Comparison of ENCODE assay signal across 21 cellular contexts in the genomic region with DNA sequence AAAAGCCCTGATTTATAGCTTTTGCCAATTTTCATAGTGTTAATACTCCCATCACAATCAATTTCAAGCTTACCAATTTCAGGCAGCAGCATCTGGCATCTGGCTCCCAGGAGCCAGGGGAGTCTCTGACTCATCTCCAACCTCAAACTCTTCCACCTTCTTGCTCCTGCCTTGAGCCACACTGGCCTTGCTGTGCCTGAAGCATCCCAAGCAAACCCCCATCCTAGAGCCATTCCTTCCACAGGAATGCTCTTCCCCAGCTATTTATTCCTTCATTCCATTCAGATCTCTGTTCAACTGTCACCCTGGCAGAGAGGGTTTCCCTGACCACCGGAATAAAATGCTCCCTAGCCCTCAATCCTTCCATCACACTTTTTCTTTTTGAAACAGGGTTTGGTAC. TPM values are rescaled to one million over a fixed set of nuclear protein-coding genes. Genes with fewer than 3 reads are reported as not detected.
DNase-seq lines count a peak whose midpoint lies in the region; ATAC-seq and TF ChIP-seq lines count a peak whose summit lies in the region.
"Had no signal": no experiment of that assay in that cellular context is flagged by ENCODE, and none has a peak within 500 bp of the region (broad histone marks: within the 10 kb centered on the region; RNA-seq: fewer than 3 reads in every experiment).

No MANE protein-coding gene starts in this region.

- no peaks in the 10 kb centered on the region for H3K27me3 ChIP-seq in breast epithelium
- H3K27me3 ChIP-seq in RWPE2 (ENCODE audit: insufficient read depth, poor library complexity, severe bottlenecking), result no peaks in the 10 kb centered on the region
- no peaks in the 10 kb centered on the region for H3K27me3 ChIP-seq in stomach
- H3K27me3 ChIP-seq: BLaER1 had no signal

- H3K36me3 ChIP-seq in breast epithelium, result no peaks in the 10 kb centered on the region
- H3K36me3 ChIP-seq in RWPE2 (ENCODE audit: low read depth), result no peaks in the 10 kb centered on the region
- H3K36me3 ChIP-seq in stomach, result no peaks in the 10 kb centered on the region
- H3K36me3 ChIP-seq: BLaER1 had no signal

- POLR2A ChIA-PET in MCF 10A (lab: Yijun Ruan, JAX), result no interaction called here

- no peaks in the 10 kb centered on the region for H3K27me3 Mint-ChIP-seq in MCF 10A (ENCODE audit: insufficient read depth, unreplicated experiment)
- H3K27me3 Mint-ChIP-seq: CD4-positive, alpha-beta memory T cell; IgD-negative memory B cell had no signal

- peak; percentile 16 for DNase-seq in MCF 10A (ENCODE audit: unreplicated experiment)
- DNase-seq in breast epithelium (ENCODE audit: low spot score in 2 of 2), result no peak
- no peak for DNase-seq in RWPE2 (ENCODE audit: low spot score)
- peak; percentile 11 for DNase-seq in choroid plexus epithelial cell (ENCODE audit: low read depth)
- no peak for DNase-seq in foreskin melanocyte
- no peak for DNase-seq in stomach
- DNase-seq: 8988T; Calu3; CD4-positive, alpha-beta memory T cell; H7; Kasumi-1; NCI-H1105; NCI-H1694; NCI-H2081 treated with DMSO at 0.1 percent for 48 hours; NCI-H510A treated with DMSO at 0.1 percent for 48 hours; NCI-H774; SIG-M5 had no signal

- ATAC-seq in RWPE2 (ENCODE audit: low read depth), result peak; percentile 52; the same call in 1 of the 3 replicates
- no peak for ATAC-seq in HG03342 (IDR thresholded peaks at IDR 0.05; ENCODE audit: unreplicated experiment)
- ATAC-seq in HG03442 (IDR thresholded peaks at IDR 0.05; ENCODE audit: unreplicated experiment), result no peak

- no peak overlapping the region for H3K4me3 ChIP-seq in breast epithelium
- H3K4me3 ChIP-seq in RWPE2 (ENCODE audit: severe bottlenecking), result no peak overlapping the region
- no peak overlapping the region for H3K4me3 ChIP-seq in choroid plexus epithelial cell (ENCODE audit: low read depth, low read length)
- no peak overlapping the region for H3K4me3 ChIP-seq in stomach
- H3K4me3 ChIP-seq: BLaER1 had no signal

- H3K27ac Mint-ChIP-seq in MCF 10A (ENCODE audit: low read depth, unreplicated experiment), result no peak overlapping the region
- H3K27ac Mint-ChIP-seq: CD4-positive, alpha-beta memory T cell had no signal

- TF ChIP-seq CTCF in MCF 10A (IDR thresholded peaks at IDR 0.05; ENCODE audit: unreplicated experiment) (no peak), breast epithelium (IDR thresholded peaks at IDR 0.05) (no peak), RWPE2 (IDR thresholded peaks at IDR 0.05; ENCODE audit: poor library complexity, severe bottlenecking) (no peak), choroid plexus epithelial cell (conservative IDR thresholded peaks at IDR 0.05; ENCODE audit: low read depth, low read length) (no peak), stomach (IDR thresholded peaks at IDR 0.05) (no peak)

- H3K9me3 ChIP-seq in breast epithelium (no peaks in the 10 kb centered on the region), RWPE2 (ENCODE audit: severe bottlenecking) (no peaks in the 10 kb centered on the region), stomach (no peaks in the 10 kb centered on the region)
- H3K9me3 ChIP-seq: BLaER1 had no signal

- TF ChIP-seq POLR2A in breast epithelium (IDR thresholded peaks at IDR 0.05), result no peak
- TF ChIP-seq POLR2A in stomach (IDR thresholded peaks at IDR 0.05), result no peak

- CTCF ChIA-PET in MCF 10A (lab: Yijun Ruan, JAX), result interaction anchor here (0.6 to 0.7 kb wide), 4 partner anchors 131 to 804 kb away, joined by 3 to 4 read pairs (median 3); no protein-coding TSS in a partner anchor

- no peak overlapping the region for H3K4me3 Mint-ChIP-seq in MCF 10A (ENCODE audit: unreplicated experiment)
- H3K4me3 Mint-ChIP-seq: CD4-positive, alpha-beta memory T cell; IgD-negative memory B cell had no signal

- no peaks in the 10 kb centered on the region for H3K4me1 Mint-ChIP-seq in MCF 10A (ENCODE audit: insufficient read depth, unreplicated experiment)
- H3K4me1 Mint-ChIP-seq: CD4-positive, alpha-beta memory T cell; IgD-negative memory B cell had no signal

- WGBS in stomach, 5 donors, result 76 to 95% (median 77%) methylated on average over 1 of the region's 1 CpG

- intact Hi-C loops in MCF 10A (cut with micrococcal nuclease) (no loop called here), breast epithelium (cut with DNase I; ENCODE audit: low total_unique reads) (no loop called here), stomach (cut with DNase I; ENCODE audit: low total_unique reads) (no loop called here)

- BruUV-seq in MCF 10A (replicated peaks; lab: Mats Ljungman, UMichigan), result no TSS peak

- no peaks in the 10 kb centered on the region for H3K4me1 ChIP-seq in breast epithelium
- no peaks in the 10 kb centered on the region for H3K4me1 ChIP-seq in RWPE2 (ENCODE audit: insufficient read depth, poor library complexity, severe bottlenecking)
- peaks cover 0 to 8% (median 0%) of the 10 kb centered on the region in 4 donors for H3K4me1 ChIP-seq in stomach
- H3K4me1 ChIP-seq: BLaER1 had no signal

- H3K36me3 Mint-ChIP-seq in MCF 10A (ENCODE audit: insufficient read depth, unreplicated experiment), result no peaks in the 10 kb centered on the region
- H3K36me3 Mint-ChIP-seq: CD4-positive, alpha-beta memory T cell had no signal

- no peaks in the 10 kb centered on the region for H3K9me3 Mint-ChIP-seq in MCF 10A (ENCODE audit: unreplicated experiment)
- H3K9me3 Mint-ChIP-seq: CD4-positive, alpha-beta memory T cell; IgD-negative memory B cell had no signal

- no peak for TF ChIP-seq EP300 in stomach (IDR thresholded peaks at IDR 0.05)

- H3K27ac ChIP-seq in breast epithelium (no peak overlapping the region), RWPE2 (ENCODE audit: poor library complexity, severe bottlenecking) (no peak overlapping the region), stomach (no peak overlapping the region)
- H3K27ac ChIP-seq: BLaER1 had no signal

RNA-seq across cellular contexts. Expression of a gene that starts 13.9 kb away (rescaled TPM):
- total RNA-seq in MCF 10A (2022) (79.4 and 94.6 TPM in 2 replicates), breast epithelium (100 to 1,000 TPM in 2 of 3 donors, 10 to 100 TPM in 1; 97.7 to 135 (median 106) TPM), stomach (100 to 1,000 TPM in 2 of 5 donors, 10 to 100 TPM in 3; 44.9 to 205 (median 88.7) TPM)
- 100 to 1,000 TPM in 1 of 3 donors, 10 to 100 TPM in 2; 59.2 to 129 (median 91.8) TPM for polyA plus RNA-seq in stomach

Comparison
In these comparisons a context has a peak if more than half of its experiments do, and no peak if none do; other contexts are left out.
1. DNase-seq: peak in MCF 10A (single experiment) and choroid plexus epithelial cell (single experiment); none in breast epithelium (0 of 2), RWPE2 (single experiment), foreskin melanocyte (single experiment) and stomach (single experiment).